Comparison of ENCODE assay signal across 18 cellular contexts in genomic region chr2:64919261-64919660, GRCh38.
DNase-seq lines count a peak whose midpoint lies in the region; ATAC-seq and TF ChIP-seq lines count a peak whose summit lies in the region.
"Had no signal": no experiment of that assay in that cellular context is flagged by ENCODE, and none has a peak within 500 bp of the region (broad histone marks: within the 10 kb centered on the region; RNA-seq: fewer than 3 reads in every experiment).

No MANE protein-coding gene starts in this region.

- H3K36me3 ChIP-seq in CD4-positive, CD25-positive, alpha-beta regulatory T cell (ENCODE audit: control insufficient read depth, insufficient read depth, low read length), result no peaks in the 10 kb centered on the region
- no peaks in the 10 kb centered on the region for H3K36me3 ChIP-seq in DND-41 (ENCODE audit: insufficient read depth, low read length)
- H3K36me3 ChIP-seq: left ventricle myocardium inferior, pancreas, SJSA1 had no signal

- peak overlapping the region; percentile 83; the same call in 1 of the 2 replicates for H3K4me2 ChIP-seq in DND-41 (ENCODE audit: insufficient read depth, low read length)

- H3K27ac ChIP-seq in CD4-positive, CD25-positive, alpha-beta regulatory T cell (ENCODE audit: insufficient read depth, low read length, poor library complexity, severe bottlenecking), result no peak overlapping the region
- H3K27ac ChIP-seq in DND-41 (ENCODE audit: low read length), result peak overlapping the region; percentile 85
- H3K27ac ChIP-seq: left ventricle myocardium inferior, pancreas, SJSA1 had no signal

- no peak overlapping the region for H3K9ac ChIP-seq in DND-41 (ENCODE audit: low read depth, low read length)

- H3K4me1 ChIP-seq in CD4-positive, CD25-positive, alpha-beta regulatory T cell (ENCODE audit: control insufficient read depth, insufficient read depth, low read length, poor library complexity, severe bottlenecking), result peaks cover 18% of the 10 kb centered on the region
- H3K4me1 ChIP-seq in DND-41 (ENCODE audit: insufficient read depth, low read length), result peaks cover 18% of the 10 kb centered on the region
- H3K4me1 ChIP-seq: SJSA1 had no signal

- POLR2A ChIA-PET in activated B cell treated with CpG ODN at 0.5 μM for 24 hours (lab: Charles Lee), result interaction anchor here (0.6 to 8.1 kb wide), 8 partner anchors 11 to 306 kb away, joined by 4 to 102 read pairs (median 4); partner anchors contain the start of gene SLC1A4

- H3K36me3 Mint-ChIP-seq in CD4-positive, CD25-positive, alpha-beta regulatory T cell, result no peaks in the 10 kb centered on the region
- H3K36me3 Mint-ChIP-seq in activated B cell treated with CpG ODN at 0.5 μM for 24 hours (ENCODE audit: low read depth), result peaks cover 30% of the 10 kb centered on the region

- H3K4me1 Mint-ChIP-seq in CD4-positive, CD25-positive, alpha-beta regulatory T cell, result peaks cover 5 to 29% (median 13%) of the 10 kb centered on the region in 4 donors
- H3K4me1 Mint-ChIP-seq in activated B cell treated with CpG ODN at 0.5 μM for 24 hours, result peaks cover 80% of the 10 kb centered on the region

- no peak overlapping the region for H3K27ac Mint-ChIP-seq in CD4-positive, CD25-positive, alpha-beta regulatory T cell
- H3K27ac Mint-ChIP-seq in activated B cell treated with CpG ODN at 0.5 μM for 24 hours, result peak overlapping the region; percentile 79

- H3K4me3 Mint-ChIP-seq in CD4-positive, CD25-positive, alpha-beta regulatory T cell, result peak overlapping the region; percentile 62 to 95 (median 90)
- peak overlapping the region; percentile 35 for H3K4me3 Mint-ChIP-seq in activated B cell treated with CpG ODN at 0.5 μM for 24 hours

- CTCF ChIA-PET in activated B cell treated with CpG ODN at 0.5 μM for 24 hours (lab: Charles Lee), result interaction anchor here (0.8 to 9.4 kb wide), 10 partner anchors 13 to 145 kb away, joined by 3 to 186 read pairs (median 12); partner anchors contain the start of gene CEP68

- DNase-seq in CD4-positive, CD25-positive, alpha-beta regulatory T cell, result peak in 1 of 3 donors; percentile 40
- peak; percentile 28 for DNase-seq in DND-41
- no peak for DNase-seq in activated B cell treated with CpG ODN at 0.5 μM for 24 hours
- DNase-seq in mesenteric fat pad (ENCODE audit: low spot score), result peak; percentile 49
- no peak for DNase-seq in DMS 273 (lab: John Stamatoyannopoulos, UW; ENCODE audit: unreplicated experiment)
- no peak for DNase-seq in putamen (ENCODE audit: low spot score)
- DNase-seq: activated CD4-positive, alpha-beta T cell treated with anti-CD3 and anti-CD28 coated beads for 1 hour; anterior cingulate cortex; Calu3; Kasumi-1; left ventricle myocardium inferior; NCI-H1105 treated with DMSO at 0.1 percent for 48 hours; NCI-H69; pancreas; PC-3; stimulated activated CD4-positive, alpha-beta T cell treated with anti-CD3 and anti-CD28 coated beads, Interleukin-1b, Interleukin-23, amount 100 ng/mL, for 48 hours had no signal

- no peaks in the 10 kb centered on the region for H3K9me3 ChIP-seq in CD4-positive, CD25-positive, alpha-beta regulatory T cell (ENCODE audit: control insufficient read depth in 2 of 2, low read length in 2 of 2)
- no peaks in the 10 kb centered on the region for H3K9me3 ChIP-seq in DND-41 (ENCODE audit: insufficient read depth, low read length, severe bottlenecking)
- H3K9me3 ChIP-seq: left ventricle myocardium inferior, pancreas, SJSA1 had no signal

- no peak overlapping the region for H2AFZ ChIP-seq in DND-41 (ENCODE audit: low read depth, low read length)

- H3K27me3 Mint-ChIP-seq in CD4-positive, CD25-positive, alpha-beta regulatory T cell, result no peaks in the 10 kb centered on the region
- H3K27me3 Mint-ChIP-seq in activated B cell treated with CpG ODN at 0.5 μM for 24 hours, result no peaks in the 10 kb centered on the region

- no peaks in the 10 kb centered on the region for H3K9me3 Mint-ChIP-seq in CD4-positive, CD25-positive, alpha-beta regulatory T cell
- no peaks in the 10 kb centered on the region for H3K9me3 Mint-ChIP-seq in activated B cell treated with CpG ODN at 0.5 μM for 24 hours

- no peak for TF ChIP-seq CTCF in DND-41 (IDR thresholded peaks at IDR 0.05; ENCODE audit: borderline replicate concordance, extremely low read depth, low read length, poor library complexity, severe bottlenecking)
- TF ChIP-seq CTCF in activated B cell treated with CpG ODN at 0.5 μM for 24 hours (IDR thresholded peaks at IDR 0.05), result no peak

- intact Hi-C loops in activated B cell treated with CpG ODN at 0.5 μM for 24 hours (cut with micrococcal nuclease), result loop anchor here (5.0 to 10.0 kb wide), 4 partner anchors 192 to 704 kb away; partner anchors contain the start of gene ACTR2

- no peak for ATAC-seq in CD4-positive, CD25-positive, alpha-beta regulatory T cell (ENCODE audit: low read depth in 2 of 2)
- ATAC-seq in DND-41 (ENCODE audit: insufficient read depth, low read depth) (peak; percentile 8; the same call in 1 of the 3 replicates), activated B cell treated with CpG ODN at 0.5 μM for 24 hours (ENCODE audit: low read depth) (no peak), HG03139 (IDR thresholded peaks at IDR 0.05; ENCODE audit: unreplicated experiment) (no peak)
- ATAC-seq: pancreas, PC-3 had no signal

- no peaks in the 10 kb centered on the region for H3K27me3 ChIP-seq in CD4-positive, CD25-positive, alpha-beta regulatory T cell (ENCODE audit: control insufficient read depth, insufficient read depth, low read length)
- H3K27me3 ChIP-seq in DND-41 (ENCODE audit: insufficient read depth, low read length, poor library complexity), result no peaks in the 10 kb centered on the region
- H3K27me3 ChIP-seq: pancreas, SJSA1 had no signal

- no peak overlapping the region for H3K4me3 ChIP-seq in CD4-positive, CD25-positive, alpha-beta regulatory T cell (ENCODE audit: low read depth, low read length)
- no peak overlapping the region for H3K4me3 ChIP-seq in DND-41 (ENCODE audit: low read depth in 1 of 2, low read length in 2 of 2)
- H3K4me3 ChIP-seq: left ventricle myocardium inferior, pancreas, SJSA1 had no signal

- peaks cover 8% of the 10 kb centered on the region for H3K79me2 ChIP-seq in DND-41 (ENCODE audit: insufficient read depth, low read length)

- no peaks in the 10 kb centered on the region for H4K20me1 ChIP-seq in DND-41 (ENCODE audit: insufficient read depth, low read length)

Comparison
In these comparisons a context has a peak if more than half of its experiments do, and no peak if none do; other contexts are left out.
1. DNase-seq: peak in DND-41 (single experiment) and mesenteric fat pad (single experiment); none in activated B cell treated with CpG ODN at 0.5 μM for 24 hours (single experiment), DMS 273 (single experiment) and putamen (single experiment).